In genomic region chr11:128564642-128565245, GRCh38 we compare ENCODE assay signal across 15 cellular contexts. TPM values are rescaled to one million over a fixed set of nuclear protein-coding genes. Genes with fewer than 3 reads are reported as not detected.
DNase-seq lines count a peak whose midpoint lies in the region; ATAC-seq and TF ChIP-seq lines count a peak whose summit lies in the region.
"Had no signal": no experiment of that assay in that cellular context is flagged by ENCODE, and none has a peak within 500 bp of the region (broad histone marks: within the 10 kb centered on the region; RNA-seq: fewer than 3 reads in every experiment).

No MANE protein-coding gene starts in this region.

- H3K4me3 ChIP-seq in DOHH2 (ENCODE audit: low read length): peak overlapping the region; percentile 63
- peak overlapping the region; percentile 17 for H3K4me3 ChIP-seq in OCI-LY1 (ENCODE audit: low read depth, low read length, poor library complexity, severe bottlenecking)
- peak overlapping the region in 1 of 2 experiments; percentile 35 for H3K4me3 ChIP-seq in neutrophil (ENCODE audit: low read depth in 1 of 2, low read length in 1 of 2)

- H3K27me3 ChIP-seq in DOHH2 (ENCODE audit: control insufficient read depth, low read length) (no peaks in the 10 kb centered on the region), OCI-LY1 (ENCODE audit: insufficient read depth, low read length) (no peaks in the 10 kb centered on the region), neutrophil (no peaks in the 10 kb centered on the region)

- H3K27me3 Mint-ChIP-seq in MCF 10A (ENCODE audit: insufficient read depth, unreplicated experiment): no peaks in the 10 kb centered on the region

- H3K9me3 Mint-ChIP-seq in MCF 10A (ENCODE audit: unreplicated experiment): peaks cover 6% of the 10 kb centered on the region
- H3K9me3 Mint-ChIP-seq in activated naive CD4-positive, alpha-beta T cell treated with anti-CD3 and anti-CD28 coated beads, Interleukin-2, amount 50 U/mL, for 72 hours: peaks cover 8 to 11% of the 10 kb centered on the region in 2 donors
- H3K9me3 Mint-ChIP-seq: T-helper 1 cell treated with Interleukin-12 subunit alpha and Interleukin-12 subunit beta and Interleukin-4 antibody, amounts not matched to agents 30 μg/mL and 1 μg/mL, for 36 hours had no signal

- H3K27ac ChIP-seq in DOHH2 (ENCODE audit: low read depth, low read length): peak overlapping the region; percentile 80
- H3K27ac ChIP-seq in OCI-LY1 (ENCODE audit: low read depth, low read length, poor library complexity, severe bottlenecking): peak overlapping the region; percentile 91
- H3K27ac ChIP-seq in neutrophil: peak overlapping the region; percentile 84

- no TSS peak for BruUV-seq in MCF 10A (replicated peaks; lab: Mats Ljungman, UMichigan)

- no peaks in the 10 kb centered on the region for H3K79me2 ChIP-seq in DOHH2 (ENCODE audit: control insufficient read depth, low read length)
- H3K79me2 ChIP-seq in OCI-LY1 (ENCODE audit: insufficient read depth, low read length): no peaks in the 10 kb centered on the region

- POLR2A ChIA-PET in MCF 10A (lab: Yijun Ruan, JAX): no interaction called here

- H3K4me3 Mint-ChIP-seq in MCF 10A (ENCODE audit: unreplicated experiment): no peak overlapping the region
- H3K4me3 Mint-ChIP-seq: T-helper 1 cell treated with Interleukin-12 subunit alpha and Interleukin-12 subunit beta and Interleukin-4 antibody, amounts not matched to agents 30 μg/mL and 1 μg/mL, for 36 hours had no signal

- DNase-seq in MCF 10A (ENCODE audit: unreplicated experiment) (no peak), NCI-H146 treated with DMSO at 0.1 percent for 48 hours (lab: John Stamatoyannopoulos, UW; ENCODE audit: unreplicated experiment) (no peak), midbrain (lab: John Stamatoyannopoulos, UW) (no peak)
- no peak for DNase-seq in activated naive CD4-positive, alpha-beta T cell treated with anti-CD3 and anti-CD28 coated beads, Interleukin-2, amount 50 U/mL, for 72 hours (ENCODE audit: low spot score in 2 of 2)
- DNase-seq: DMS 273 treated with DMSO at 0.1 percent for 48 hours, GOT3, NCI-H146, NCI-H2081 treated with DMSO at 0.1 percent for 48 hours, NCI-H510A, SHP77 treated with DMSO at 0.1 percent for 48 hours had no signal

- TF ChIP-seq CTCF in DOHH2 (IDR thresholded peaks at IDR 0.05; ENCODE audit: low read depth, low read length, poor library complexity, severe bottlenecking): no peak
- no peak for TF ChIP-seq CTCF in OCI-LY1 (IDR thresholded peaks at IDR 0.05; ENCODE audit: low read length)
- TF ChIP-seq CTCF in neutrophil (IDR thresholded peaks at IDR 0.05): no peak
- TF ChIP-seq CTCF in MCF 10A (IDR thresholded peaks at IDR 0.05; ENCODE audit: unreplicated experiment): no peak

- H3K4me1 Mint-ChIP-seq in MCF 10A (ENCODE audit: insufficient read depth, unreplicated experiment): no peaks in the 10 kb centered on the region

- peaks cover 34% of the 10 kb centered on the region for H3F3A ChIP-seq in DOHH2 (ENCODE audit: control insufficient read depth, insufficient read depth)
- H3F3A ChIP-seq in OCI-LY1 (ENCODE audit: insufficient read depth, low read length): no peaks in the 10 kb centered on the region

- H3K4me2 ChIP-seq in DOHH2 (ENCODE audit: low read length): peak overlapping the region; percentile 68
- peak overlapping the region; percentile 53 for H3K4me2 ChIP-seq in OCI-LY1 (ENCODE audit: low read length)

- H2AFZ ChIP-seq in OCI-LY1 (ENCODE audit: low read length): no peak overlapping the region

- peaks cover 92% of the 10 kb centered on the region for H3K4me1 ChIP-seq in DOHH2 (ENCODE audit: control insufficient read depth, low read length)
- peaks cover 59% of the 10 kb centered on the region for H3K4me1 ChIP-seq in OCI-LY1 (ENCODE audit: insufficient read depth, low read length, severe bottlenecking)
- H3K4me1 ChIP-seq in neutrophil (ENCODE audit: control insufficient read depth in 1 of 2, insufficient read depth in 1 of 2, low read depth in 1 of 2, low read length in 1 of 2): peaks cover 100% of the 10 kb centered on the region in 2 experiments

- peak; percentile 29 for ATAC-seq in HG02759 (IDR thresholded peaks at IDR 0.05; ENCODE audit: unreplicated experiment)
- no peak for ATAC-seq in activated naive CD4-positive, alpha-beta T cell treated with anti-CD3 and anti-CD28 coated beads, Interleukin-2, amount 50 U/mL, for 72 hours

- H4K20me1 ChIP-seq in DOHH2 (ENCODE audit: control insufficient read depth, insufficient read depth, low read depth, low read length) (no peaks in the 10 kb centered on the region), OCI-LY1 (ENCODE audit: insufficient read depth, low read length) (no peaks in the 10 kb centered on the region)

- no peaks in the 10 kb centered on the region for H3K36me3 Mint-ChIP-seq in MCF 10A (ENCODE audit: insufficient read depth, unreplicated experiment)
- H3K36me3 Mint-ChIP-seq in activated naive CD4-positive, alpha-beta T cell treated with anti-CD3 and anti-CD28 coated beads, Interleukin-2, amount 50 U/mL, for 72 hours: no peaks in the 10 kb centered on the region

- no peaks in the 10 kb centered on the region for H3K36me3 ChIP-seq in DOHH2 (ENCODE audit: control insufficient read depth, low read length)
- no peaks in the 10 kb centered on the region for H3K36me3 ChIP-seq in OCI-LY1 (ENCODE audit: insufficient read depth, low read length)
- H3K36me3 ChIP-seq in neutrophil: no peaks in the 10 kb centered on the region

- no peak overlapping the region for H3K27ac Mint-ChIP-seq in MCF 10A (ENCODE audit: low read depth, unreplicated experiment)
- H3K27ac Mint-ChIP-seq in activated naive CD4-positive, alpha-beta T cell treated with anti-CD3 and anti-CD28 coated beads, Interleukin-2, amount 50 U/mL, for 72 hours: no peak overlapping the region
- H3K27ac Mint-ChIP-seq: T-helper 1 cell treated with Interleukin-12 subunit alpha and Interleukin-12 subunit beta and Interleukin-4 antibody, amounts not matched to agents 30 μg/mL and 1 μg/mL, for 36 hours had no signal

- H3K9ac ChIP-seq in OCI-LY1 (ENCODE audit: low read length): peak overlapping the region; percentile 58

- intact Hi-C loops in MCF 10A (cut with micrococcal nuclease): no loop called here

- CTCF ChIA-PET in MCF 10A (lab: Yijun Ruan, JAX): interaction anchor here (0.7 kb wide), 1 partner anchor 57 kb away, joined by 4 read pairs; no protein-coding TSS in a partner anchor

- H3K9me2 ChIP-seq in DOHH2 (replicated peaks; ENCODE audit: control insufficient read depth, low read length): no peaks in the 10 kb centered on the region
- H3K9me2 ChIP-seq in OCI-LY1 (ENCODE audit: low read depth, low read length): no peaks in the 10 kb centered on the region

- H3K9me3 ChIP-seq in DOHH2 (ENCODE audit: control insufficient read depth, insufficient read depth, low read length) (no peaks in the 10 kb centered on the region), OCI-LY1 (ENCODE audit: low read length) (no peaks in the 10 kb centered on the region), neutrophil (no peaks in the 10 kb centered on the region)

RNA-seq across cellular contexts. Expression of gene ETS1, which starts 22.6 kb away (rescaled TPM):
- total RNA-seq in MCF 10A (2022): 63.2 and 82.0 TPM in 2 replicates
- total RNA-seq in activated naive CD4-positive, alpha-beta T cell treated with anti-CD3 and anti-CD28 coated beads, Interleukin-2, amount 50 U/mL, for 72 hours: 100 to 1,000 TPM; 176 to 461 TPM
